In the genomic region with DNA sequence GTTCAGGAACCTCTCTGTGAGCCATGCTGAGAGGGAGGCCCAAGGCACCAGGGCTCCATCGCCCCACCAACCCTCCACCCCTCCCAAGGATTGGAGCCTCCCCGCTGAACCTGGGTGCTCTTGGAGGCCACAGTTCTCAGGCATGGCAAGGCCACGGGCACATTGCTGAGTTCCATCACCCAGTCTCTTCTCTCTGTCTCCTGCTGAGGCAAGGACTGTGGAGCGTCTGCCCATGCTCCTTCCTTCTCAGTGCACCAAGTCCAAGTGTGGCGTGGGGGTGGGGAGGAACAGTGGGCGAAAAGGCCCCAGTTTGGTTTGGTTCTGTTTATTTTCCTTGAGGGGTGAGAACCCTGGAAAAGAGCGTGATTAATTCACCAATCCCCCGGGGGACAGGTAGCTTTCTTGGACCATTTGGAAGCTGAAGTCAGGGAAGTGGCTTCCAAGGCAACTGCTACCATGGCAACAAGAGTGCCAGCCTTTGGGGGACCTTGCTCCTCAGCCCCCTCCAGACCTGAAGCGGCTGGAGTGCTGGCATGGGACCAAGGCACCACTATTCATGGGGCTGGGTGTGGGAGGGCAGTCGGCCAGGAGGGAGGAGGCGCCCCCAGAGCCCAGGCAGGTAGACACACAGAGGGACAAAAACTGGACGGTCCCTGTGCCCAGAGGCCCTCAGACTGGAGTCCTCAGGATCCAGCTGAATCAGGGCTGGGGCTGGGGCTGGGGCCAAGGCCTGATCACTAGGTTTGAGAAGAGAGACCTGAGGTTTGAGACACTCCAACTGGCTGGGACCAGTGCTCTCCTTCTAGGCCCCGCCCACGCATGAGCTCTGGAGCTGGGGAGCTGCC, we compare ENCODE assay signal across 16 cellular contexts. TPM values are rescaled to one million over a fixed set of nuclear protein-coding genes. Genes with fewer than 3 reads are reported as not detected.
"Had no signal": no experiment of that assay in that cellular context is flagged by ENCODE, and none has a peak within 500 bp of the region (broad histone marks: within the 10 kb centered on the region; RNA-seq: fewer than 3 reads in every experiment).

No MANE protein-coding gene starts in this region.

- H3K36me3 ChIP-seq: prostate gland had no signal

- H3K4me1 ChIP-seq: prostate gland had no signal

- H3K4me3 ChIP-seq: heart left ventricle, prostate gland had no signal

- H3K4me3 Mint-ChIP-seq: activated CD4-positive, alpha-beta T cell treated with anti-CD3 and anti-CD28 coated beads, Interleukin-2, amount 10 ng/mL, durations not matched to agents 7 days and 5 days; activated naive CD4-positive, alpha-beta T cell treated with anti-CD3 and anti-CD28 coated beads, Interleukin-2, amount 10 ng/mL, durations not matched to agents 7 days and 5 days; natural killer cell treated with Interleukin-12 subunit alpha and Interleukin-12 subunit beta and Interleukin-15 and Interleukin-18, amount 100 ng/mL, for 72 hours; type B pancreatic cell had no signal

- H3K36me3 Mint-ChIP-seq: type B pancreatic cell had no signal

- H3K27me3 Mint-ChIP-seq: activated CD4-positive, alpha-beta T cell treated with anti-CD3 and anti-CD28 coated beads, Interleukin-2, amount 10 ng/mL, durations not matched to agents 7 days and 5 days; natural killer cell treated with Interleukin-12 subunit alpha and Interleukin-12 subunit beta and Interleukin-15 and Interleukin-18, amount 100 ng/mL, for 72 hours had no signal

- DNase-seq: activated CD4-positive, alpha-beta T cell treated with anti-CD3 and anti-CD28 coated beads, Interleukin-2, amount 10 ng/mL, durations not matched to agents 7 days and 5 days; activated naive CD4-positive, alpha-beta T cell treated with anti-CD3 and anti-CD28 coated beads, Interleukin-2, amount 10 ng/mL, durations not matched to agents 7 days and 5 days; central memory CD4-positive, alpha-beta T cell; cortex of kidney; effector CD8-positive, alpha-beta T cell; heart left ventricle; stimulated activated CD4-positive, alpha-beta T cell treated with anti-CD3 and anti-CD28 coated beads, Interleukin-2, amount 100 ng/mL, for 24 hours; stimulated activated naive CD4-positive, alpha-beta T cell treated with Interleukin-2 at 50 U/mL for 16 hours had no signal

- H3K9me3 ChIP-seq: heart left ventricle, prostate gland had no signal

- H3K27ac Mint-ChIP-seq: activated CD4-positive, alpha-beta T cell treated with anti-CD3 and anti-CD28 coated beads, Interleukin-2, amount 10 ng/mL, durations not matched to agents 7 days and 5 days; activated naive CD4-positive, alpha-beta T cell treated with anti-CD3 and anti-CD28 coated beads, Interleukin-2, amount 10 ng/mL, durations not matched to agents 7 days and 5 days; activated T-helper 2 cell treated with anti-CD3 and anti-CD28 coated beads, Interferon-gamma antibody, Interleukin-2, Interleukin-4, amounts not matched to agents 10 μg/mL and 5 μg/mL and 100 μg/mL, durations not matched to agents 14 hours and 24 hours and 36 hours; natural killer cell treated with Interleukin-12 subunit alpha and Interleukin-12 subunit beta and Interleukin-15 and Interleukin-18, amount 100 ng/mL, for 72 hours; type B pancreatic cell had no signal

- ATAC-seq: heart left ventricle; natural killer cell treated with Interleukin-12 subunit alpha and Interleukin-12 subunit beta and Interleukin-15 and Interleukin-18, amount 100 ng/mL, for 72 hours; sciatic nerve had no signal

- H3K27ac ChIP-seq: heart left ventricle, prostate gland had no signal

- H3K9me3 Mint-ChIP-seq: activated CD4-positive, alpha-beta T cell treated with anti-CD3 and anti-CD28 coated beads, Interleukin-2, amount 10 ng/mL, durations not matched to agents 7 days and 5 days; activated naive CD4-positive, alpha-beta T cell treated with anti-CD3 and anti-CD28 coated beads, Interleukin-2, amount 10 ng/mL, durations not matched to agents 7 days and 5 days; activated T-helper 2 cell treated with anti-CD3 and anti-CD28 coated beads, Interferon-gamma antibody, Interleukin-2, Interleukin-4, amounts not matched to agents 10 μg/mL and 5 μg/mL and 100 μg/mL, durations not matched to agents 14 hours and 24 hours and 36 hours; natural killer cell treated with Interleukin-12 subunit alpha and Interleukin-12 subunit beta and Interleukin-15 and Interleukin-18, amount 100 ng/mL, for 72 hours; type B pancreatic cell had no signal

RNA-seq across cellular contexts. Expression of a gene that starts 3.0 kb away (rescaled TPM):
- total RNA-seq: activated CD4-positive, alpha-beta T cell treated with anti-CD3 and anti-CD28 coated beads, Interleukin-2, amount 10 ng/mL, durations not matched to agents 7 days and 5 days; activated T-helper 2 cell treated with anti-CD3 and anti-CD28 coated beads, Interferon-gamma antibody, Interleukin-2, Interleukin-4, amounts not matched to agents 10 μg/mL and 5 μg/mL and 100 μg/mL, durations not matched to agents 14 hours and 24 hours and 36 hours; fibroblast of lung; heart left ventricle; mucosa of gallbladder; natural killer cell treated with Interleukin-12 subunit alpha and Interleukin-12 subunit beta and Interleukin-15 and Interleukin-18, amount 100 ng/mL, for 72 hours; omental fat pad; prostate gland; sciatic nerve had no signal
- polyA plus RNA-seq: fibroblast of lung, heart left ventricle had no signal
